ENCODE assay signal across 16 cellular contexts in genomic region chr12:29382251-29382650, GRCh38. TPM values are rescaled to one million over a fixed set of nuclear protein-coding genes. Genes with fewer than 3 reads are reported as not detected.
DNase-seq lines count a peak whose midpoint lies in the region; FAIRE-seq and TF ChIP-seq lines count a peak whose summit lies in the region.
"Had no signal": no experiment of that assay in that cellular context is flagged by ENCODE, and none has a peak within 500 bp of the region (broad histone marks: within the 10 kb centered on the region; RNA-seq: fewer than 3 reads in every experiment).

No MANE protein-coding gene starts in this region.

- no peak overlapping the region for H3K18ac ChIP-seq in neuronal stem cell (ENCODE audit: low read length)

- H3K27me3 Mint-ChIP-seq in activated T-cell treated with anti-CD3 and anti-CD28 coated beads, Interleukin-2, amount 50 U/mL, for 24 hours = no peaks in the 10 kb centered on the region
- H3K27me3 Mint-ChIP-seq in astrocyte (ENCODE audit: low read depth, unreplicated experiment) = no peaks in the 10 kb centered on the region

- WGBS in neuronal stem cell (ENCODE audit: extremely low coverage in 2 of 2, insufficient read length in 2 of 2, insufficient replicate concordance in 1 of 2), 2 donors = no CpG with 5 or more reads among the region's 2 CpGs

- H3K4me2 ChIP-seq in KMS-11 (no peak overlapping the region), astrocyte (ENCODE audit: low read length) (no peak overlapping the region), neuronal stem cell (ENCODE audit: insufficient read depth, low read length, poor library complexity, severe bottlenecking) (no peak overlapping the region)

- H3K9ac ChIP-seq in KMS-11 (no peak overlapping the region), astrocyte (ENCODE audit: low read length) (no peak overlapping the region), neuronal stem cell (ENCODE audit: low read depth, low read length, poor library complexity) (no peak overlapping the region), kidney (ENCODE audit: low read length in 2 of 2) (no peak overlapping the region)

- intact Hi-C loops in kidney (cut with DNase I) = no loop called here

- no peak for TF ChIP-seq POLR2A in Peyer's patch (IDR thresholded peaks at IDR 0.05)

- H3K27me3 ChIP-seq in KMS-11 (ENCODE audit: insufficient read depth, low read depth) (no peaks in the 10 kb centered on the region), astrocyte (ENCODE audit: insufficient read depth, low read length) (no peaks in the 10 kb centered on the region), neuronal stem cell (ENCODE audit: control insufficient read depth in 3 of 3, insufficient read depth in 3 of 3, low read depth in 1 of 3, low read length in 3 of 3) (no peaks in the 10 kb centered on the region), Peyer's patch (no peaks in the 10 kb centered on the region)
- H3K27me3 ChIP-seq: ascending aorta, ovary had no signal

- H3K9me3 ChIP-seq in astrocyte (ENCODE audit: insufficient read depth, low read depth, low read length) (no peaks in the 10 kb centered on the region), neuronal stem cell (replicated peaks in 1 of 2; ENCODE audit: control insufficient read depth in 2 of 2, insufficient read depth in 1 of 2, low read depth in 1 of 2, low read length in 2 of 2) (peaks cover 0 to 9% of the 10 kb centered on the region in 2 donors), Peyer's patch (no peaks in the 10 kb centered on the region), kidney (ENCODE audit: control insufficient read depth in 1 of 2, low read length in 2 of 2) (no peaks in the 10 kb centered on the region)
- H3K9me3 ChIP-seq: ascending aorta, lower lobe of right lung, ovary, thoracic aorta had no signal

- no peak overlapping the region for H2BK12ac ChIP-seq in neuronal stem cell (ENCODE audit: low read length)

- no peak overlapping the region for H3K14ac ChIP-seq in neuronal stem cell (ENCODE audit: low read length)

- peak overlapping the region; percentile 99 for H3K27ac Mint-ChIP-seq in activated T-cell treated with anti-CD3 and anti-CD28 coated beads, Interleukin-2, amount 50 U/mL, for 24 hours
- peak overlapping the region; percentile 54 for H3K27ac Mint-ChIP-seq in astrocyte (ENCODE audit: unreplicated experiment)

- H2BK15ac ChIP-seq in neuronal stem cell (ENCODE audit: low read length) = no peak overlapping the region

- H4K20me1 ChIP-seq in KMS-11 (ENCODE audit: insufficient read depth) (no peaks in the 10 kb centered on the region), astrocyte (ENCODE audit: insufficient read depth, low read length) (no peaks in the 10 kb centered on the region)

- no peak overlapping the region for H3K23ac ChIP-seq in neuronal stem cell (ENCODE audit: low read depth, low read length, poor library complexity)

- no peak overlapping the region for H4K8ac ChIP-seq in neuronal stem cell (ENCODE audit: low read depth, low read length)

- H4K91ac ChIP-seq in neuronal stem cell (ENCODE audit: low read depth, low read length, poor library complexity) = no peak overlapping the region

- peaks cover 18% of the 10 kb centered on the region for H3K4me1 ChIP-seq in KMS-11 (ENCODE audit: low read depth, poor library complexity, severe bottlenecking)
- H3K4me1 ChIP-seq in astrocyte (ENCODE audit: insufficient read depth, low read length) = peaks cover 5% of the 10 kb centered on the region
- H3K4me1 ChIP-seq in neuronal stem cell (ENCODE audit: control insufficient read depth in 2 of 2, insufficient read depth in 1 of 2, low read depth in 1 of 2, low read length in 2 of 2) = peaks cover 0 to 2% of the 10 kb centered on the region in 2 donors
- peaks cover 0 to 12% (median 2%) of the 10 kb centered on the region in 4 donors for H3K4me1 ChIP-seq in Peyer's patch
- H3K4me1 ChIP-seq in kidney (ENCODE audit: control insufficient read depth in 1 of 2, insufficient read depth in 1 of 2, low read depth in 1 of 2, low read length in 2 of 2) = peaks cover 0 to 9% of the 10 kb centered on the region in 2 donors

- H3K79me2 ChIP-seq in KMS-11 (ENCODE audit: insufficient read depth, low read depth) = peaks cover 33% of the 10 kb centered on the region
- H3K79me2 ChIP-seq in astrocyte (ENCODE audit: insufficient read depth, low read length) = peaks cover 36% of the 10 kb centered on the region

- no peak overlapping the region for H3K4ac ChIP-seq in neuronal stem cell (ENCODE audit: low read length)

- H3K36me3 Mint-ChIP-seq in activated T-cell treated with anti-CD3 and anti-CD28 coated beads, Interleukin-2, amount 50 U/mL, for 24 hours (ENCODE audit: low read depth) = peaks cover 33% of the 10 kb centered on the region
- no peaks in the 10 kb centered on the region for H3K36me3 Mint-ChIP-seq in astrocyte (ENCODE audit: low read depth, unreplicated experiment)

- FAIRE-seq in astrocyte (lab: Jason Lieb, UNC) (no peak), kidney (lab: Jason Lieb, UNC) (no peak)

- H3K4me3 ChIP-seq in KMS-11 (IDR thresholded peaks at IDR 0.05; ENCODE audit: insufficient read depth, low read depth, low read length) (no peak overlapping the region), astrocyte (ENCODE audit: insufficient read depth, low read depth, low read length) (no peak overlapping the region), neuronal stem cell (ENCODE audit: low read length in 2 of 2) (no peak overlapping the region), Peyer's patch (no peak overlapping the region), kidney (ENCODE audit: low read length in 2 of 2) (no peak overlapping the region)

- peak overlapping the region; percentile 73; the same call in 1 of the 2 replicates for H2AFZ ChIP-seq in KMS-11 (ENCODE audit: low read depth)
- no peak overlapping the region for H2AFZ ChIP-seq in astrocyte (ENCODE audit: low read depth, low read length)
- peak overlapping the region; percentile 70 for H2AFZ ChIP-seq in neuronal stem cell (ENCODE audit: low read length)

- no peak overlapping the region for H2AK5ac ChIP-seq in neuronal stem cell (ENCODE audit: low read depth, low read length)

- peak overlapping the region; percentile 95 for H3K4me3 Mint-ChIP-seq in activated T-cell treated with anti-CD3 and anti-CD28 coated beads, Interleukin-2, amount 50 U/mL, for 24 hours
- H3K4me3 Mint-ChIP-seq in astrocyte (ENCODE audit: unreplicated experiment) = no peak overlapping the region

- no peak for DNase-seq in activated T-cell treated with anti-CD3 and anti-CD28 coated beads, Interleukin-2, amount 50 U/mL, for 24 hours
- DNase-seq in activated T-cell treated with anti-CD3 and anti-CD28 coated beads for 4 hours (no peak), astrocyte (ENCODE audit: low read depth) (no peak), neuronal stem cell (ENCODE audit: low spot score) (no peak), Peyer's patch (no peak), substantia nigra (lab: John Stamatoyannopoulos, UW) (no peak), kidney (no peak)
- DNase-seq: KG1, lower lobe of right lung, NCI-H1694, NCI-H526, ovary, T1000 had no signal

- H3K36me3 ChIP-seq in KMS-11 (ENCODE audit: insufficient read depth) (no peaks in the 10 kb centered on the region; the same call in 1 of the 2 replicates), astrocyte (ENCODE audit: insufficient read depth, low read length) (no peaks in the 10 kb centered on the region), neuronal stem cell (replicated peaks in 1 of 2; ENCODE audit: control insufficient read depth in 2 of 2, insufficient read depth in 2 of 2, low read length in 2 of 2) (peaks cover 0 to 10% of the 10 kb centered on the region in 2 donors), Peyer's patch (no peaks in the 10 kb centered on the region), kidney (ENCODE audit: control insufficient read depth in 1 of 2, insufficient read depth in 2 of 2, low read length in 2 of 2) (no peaks in the 10 kb centered on the region)
- H3K36me3 ChIP-seq: ascending aorta, lower lobe of right lung, ovary, thoracic aorta had no signal

- no peak overlapping the region for H2BK5ac ChIP-seq in neuronal stem cell (ENCODE audit: low read length)

- no peak overlapping the region for H2BK120ac ChIP-seq in neuronal stem cell (ENCODE audit: low read depth, low read length)

- no peaks in the 10 kb centered on the region for H3K79me1 ChIP-seq in neuronal stem cell (ENCODE audit: low read depth, low read length)

- no peak for TF ChIP-seq CTCF in KMS-11 (conservative IDR thresholded peaks at IDR 0.05; ENCODE audit: low read depth, low read length)
- no peak for TF ChIP-seq CTCF in astrocyte (IDR thresholded peaks at IDR 0.05; ENCODE audit: insufficient read depth, low read depth, low read length)
- TF ChIP-seq CTCF in Peyer's patch (IDR thresholded peaks at IDR 0.05) = no peak
- no peak for TF ChIP-seq CTCF in kidney (IDR thresholded peaks at IDR 0.05; ENCODE audit: borderline replicate concordance, extremely low read depth, insufficient read depth)

- H3K9me3 Mint-ChIP-seq in activated T-cell treated with anti-CD3 and anti-CD28 coated beads, Interleukin-2, amount 50 U/mL, for 24 hours = no peaks in the 10 kb centered on the region
- no peaks in the 10 kb centered on the region for H3K9me3 Mint-ChIP-seq in astrocyte (ENCODE audit: unreplicated experiment)

- peaks cover 40% of the 10 kb centered on the region for H3K4me1 Mint-ChIP-seq in activated T-cell treated with anti-CD3 and anti-CD28 coated beads, Interleukin-2, amount 50 U/mL, for 24 hours (ENCODE audit: low read depth)
- H3K4me1 Mint-ChIP-seq in astrocyte (ENCODE audit: low read depth, unreplicated experiment) = peaks cover 9% of the 10 kb centered on the region

- H3K27ac ChIP-seq in KMS-11 (no peak overlapping the region), astrocyte (ENCODE audit: low read depth, low read length) (no peak overlapping the region), neuronal stem cell (replicated peaks; ENCODE audit: low read length) (no peak overlapping the region), Peyer's patch (no peak overlapping the region), substantia nigra (ENCODE audit: low read depth, low read length, poor library complexity, severe bottlenecking) (no peak overlapping the region), kidney (ENCODE audit: low read depth in 2 of 2, low read length in 2 of 2) (no peak overlapping the region)

RNA-seq across cellular contexts. Expression of gene ERGIC2, which starts 1.3 kb away (rescaled TPM):
- 81.5 and 93.3 TPM in 2 replicates for total RNA-seq in astrocyte
- polyA plus RNA-seq in neuronal stem cell (2013, experiment 1 of 2) = 63.9 TPM
- 74.0 TPM for polyA plus RNA-seq in neuronal stem cell (2013, experiment 2 of 2)
- 10 to 100 TPM; 13.7 to 24.8 (median 18.9) TPM for total RNA-seq in Peyer's patch
- total RNA-seq in kidney = 65.1 TPM
- 60.5 TPM for polyA plus RNA-seq in kidney (ENCODE audit: insufficient read depth, low read depth, low replicate concordance)
